Comparison of ENCODE assay signal across 8 cellular contexts in genomic region chr2:239266779-239267410, GRCh38.
DNase-seq lines count a peak whose midpoint lies in the region; TF ChIP-seq lines count a peak whose summit lies in the region.

No MANE protein-coding gene starts in this region.

- DNase-seq in activated T-cell treated with anti-CD3 and anti-CD28 coated beads, Interleukin-2, amount 50 U/mL, for 1 hour: peak; percentile 39
- DNase-seq in activated T-cell treated with anti-CD3 and anti-CD28 coated beads for 4 hours: no peak
- peak in 1 of 2 experiments; percentile 32 for DNase-seq in SJSA1 (ENCODE audit: low read depth in 1 of 2, low spot score in 2 of 2)
- peak; percentile 60 for DNase-seq in right atrium auricular region (ENCODE audit: low spot score)
- DNase-seq in inferior parietal cortex (ENCODE audit: extremely low spot score): no peak
- no peak for DNase-seq in GOT3 (lab: John Stamatoyannopoulos, UW)
- DNase-seq in NCI-H1048 (lab: John Stamatoyannopoulos, UW): no peak

- H3K4me3 ChIP-seq in SJSA1: no peak overlapping the region
- peak overlapping the region in 1 of 2 donors; percentile 5 for H3K4me3 ChIP-seq in right atrium auricular region
- H3K4me3 ChIP-seq in thymus (ENCODE audit: low read length): peak overlapping the region; percentile 50

- H3K9me3 ChIP-seq in SJSA1 (replicated peaks): no peaks in the 10 kb centered on the region
- no peaks in the 10 kb centered on the region for H3K9me3 ChIP-seq in right atrium auricular region
- H3K9me3 ChIP-seq in thymus (ENCODE audit: control insufficient read depth): no peaks in the 10 kb centered on the region

- H3K36me3 ChIP-seq in SJSA1: no peaks in the 10 kb centered on the region
- no peaks in the 10 kb centered on the region for H3K36me3 ChIP-seq in right atrium auricular region
- H3K36me3 ChIP-seq in thymus (ENCODE audit: control insufficient read depth, insufficient read depth): no peaks in the 10 kb centered on the region

- H3K27me3 ChIP-seq in SJSA1 (replicated peaks): no peaks in the 10 kb centered on the region
- H3K27me3 ChIP-seq in right atrium auricular region: no peaks in the 10 kb centered on the region
- no peaks in the 10 kb centered on the region for H3K27me3 ChIP-seq in thymus (ENCODE audit: control insufficient read depth, insufficient read depth)

- H3K27ac ChIP-seq in SJSA1 (peak overlapping the region; percentile 86), right atrium auricular region (peak overlapping the region; percentile 82 to 86), thymus (ENCODE audit: low read depth) (peak overlapping the region; percentile 88)

- H3K4me1 ChIP-seq in SJSA1 (replicated peaks) (peaks cover 54% of the 10 kb centered on the region), right atrium auricular region (peaks cover 0 to 68% of the 10 kb centered on the region in 2 donors), thymus (ENCODE audit: control insufficient read depth, insufficient read depth, low read length) (peaks cover 60% of the 10 kb centered on the region)

- no peak for TF ChIP-seq CTCF in right atrium auricular region (IDR thresholded peaks at IDR 0.05)

- WGBS in thymus: 34% methylated on average over 16 of the region's 16 CpGs

Comparison
In these comparisons a context has a peak if more than half of its experiments do, and no peak if none do; other contexts are left out.
1. DNase-seq: peak in activated T-cell treated with anti-CD3 and anti-CD28 coated beads, Interleukin-2, amount 50 U/mL, for 1 hour (single experiment) and right atrium auricular region (single experiment); none in activated T-cell treated with anti-CD3 and anti-CD28 coated beads for 4 hours (single experiment), inferior parietal cortex (single experiment), GOT3 (single experiment) and NCI-H1048 (single experiment).
2. Peak in every context shown above with its lines, with median percentiles within 50 percentile points of each other: H3K27ac ChIP-seq.